ENCODE assay signal across 14 cellular contexts in genomic region chr2:228590681-228591080, GRCh38.
DNase-seq lines count a peak whose midpoint lies in the region; ATAC-seq, FAIRE-seq and TF ChIP-seq lines count a peak whose summit lies in the region.
"Had no signal": no experiment of that assay in that cellular context is flagged by ENCODE, and none has a peak within 500 bp of the region (broad histone marks: within the 10 kb centered on the region; RNA-seq: fewer than 3 reads in every experiment).

No MANE protein-coding gene starts in this region.

- no peaks in the 10 kb centered on the region for H3K36me3 ChIP-seq in esophagus muscularis mucosa
- H3K36me3 ChIP-seq: suprapubic skin, WERI-Rb-1 had no signal

- H3K27ac ChIP-seq in esophagus muscularis mucosa (replicated peaks in 1 of 4) (no peak overlapping the region), dorsolateral prefrontal cortex (no peak overlapping the region)
- H3K27ac ChIP-seq: suprapubic skin, WERI-Rb-1 had no signal

- TF ChIP-seq POLR2A in GM12891 (IDR thresholded peaks at IDR 0.05; ENCODE audit: low read depth, low read length) = no peak
- TF ChIP-seq POLR2A in esophagus muscularis mucosa (IDR thresholded peaks at IDR 0.05; ENCODE audit: low read depth) = no peak

- H3K4me3 ChIP-seq in esophagus muscularis mucosa = no peak overlapping the region
- H3K4me3 ChIP-seq in dorsolateral prefrontal cortex = no peak overlapping the region
- H3K4me3 ChIP-seq: suprapubic skin had no signal

- TF ChIP-seq CTCF in esophagus muscularis mucosa (IDR thresholded peaks at IDR 0.05) = no peak
- TF ChIP-seq CTCF in dorsolateral prefrontal cortex (IDR thresholded peaks at IDR 0.05 in 54 of 56, conservative IDR thresholded peaks at IDR 0.05 in 2 of 56; ENCODE audit: low read depth in 1 of 56, partially characterized antibody in 56 of 56) = no peak

- WGBS in esophagus muscularis mucosa = 86% methylated on average over 2 of the region's 2 CpGs

- no peak for TF ChIP-seq EP300 in esophagus muscularis mucosa (IDR thresholded peaks at IDR 0.05)

- peak; percentile 94 for FAIRE-seq in GM12891 (lab: Jason Lieb, UNC)
- FAIRE-seq: H1 had no signal

- H3K9me3 ChIP-seq in esophagus muscularis mucosa = no peaks in the 10 kb centered on the region

- H3K27me3 ChIP-seq in esophagus muscularis mucosa = no peaks in the 10 kb centered on the region
- peaks cover 0 to 6% (median 0%) of the 10 kb centered on the region in 45 donors for H3K27me3 ChIP-seq in dorsolateral prefrontal cortex
- H3K27me3 ChIP-seq: suprapubic skin had no signal

- intact Hi-C loops in esophagus muscularis mucosa (cut with DNase I) (no loop called here), dorsolateral prefrontal cortex (cut with DNase I) (no loop called here), posterior cingulate gyrus (cut with DNase I) (no loop called here)

- H3K4me1 ChIP-seq in esophagus muscularis mucosa = no peaks in the 10 kb centered on the region
- H3K4me1 ChIP-seq: suprapubic skin had no signal

- DNase-seq in GM12891 (ENCODE audit: insufficient read length, low spot score) (no peak), esophagus muscularis mucosa (ENCODE audit: extremely low spot score) (no peak), dorsolateral prefrontal cortex (no peak), posterior cingulate gyrus (no peak), NCI-H2081 treated with DMSO at 0.1 percent for 48 hours (lab: John Stamatoyannopoulos, UW) (no peak)
- DNase-seq: Kasumi-1, NCI-H446, WERI-Rb-1 had no signal

- ATAC-seq in GM19351 (IDR thresholded peaks at IDR 0.05; ENCODE audit: unreplicated experiment) (peak; percentile 84), HG02642 (IDR thresholded peaks at IDR 0.05; ENCODE audit: poor library complexity, unreplicated experiment) (peak; percentile 90), HG03342 (IDR thresholded peaks at IDR 0.05; ENCODE audit: unreplicated experiment) (peak; percentile 100)
- ATAC-seq: Right ventricle myocardium inferior had no signal

TF ChIP-seq in GM12891, 5 proteins besides CTCF, POLR2A, EP300 and RAD21:
- no peak for TF ChIP-seq POU2F2 (IDR thresholded peaks at IDR 0.05; ENCODE audit: low read depth, low read length)
- peak; percentile 90 for TF ChIP-seq SPI1 (IDR thresholded peaks at IDR 0.05; ENCODE audit: low read depth, low read length)
- no peak for TF ChIP-seq TAF1 (IDR thresholded peaks at IDR 0.05; ENCODE audit: low read depth, low read length)
- TF ChIP-seq POLR2AphosphoS5 (IDR thresholded peaks at IDR 0.05; ENCODE audit: low read depth, low read length) = no peak
- TF ChIP-seq PAX5 (IDR thresholded peaks at IDR 0.05; ENCODE audit: insufficient read depth, low read length, severe bottlenecking) = no peak
